Comparison of ENCODE assay signal across 11 cellular contexts in genomic region chrX:71107762-71108360, GRCh38. TPM values are rescaled to one million over a fixed set of nuclear protein-coding genes. Genes with fewer than 3 reads are reported as not detected.
DNase-seq lines count a peak whose midpoint lies in the region; ATAC-seq and TF ChIP-seq lines count a peak whose summit lies in the region.
"Had no signal": no experiment of that assay in that cellular context is flagged by ENCODE, and none has a peak within 500 bp of the region (broad histone marks: within the 10 kb centered on the region; RNA-seq: fewer than 3 reads in every experiment).

No MANE protein-coding gene starts in this region.

- peak overlapping the region; percentile 98 for H3K4me3 Mint-ChIP-seq in natural killer cell treated with Interleukin-12 subunit alpha and Interleukin-12 subunit beta and Interleukin-15 and Interleukin-18, amount 100 ng/mL, for 72 hours

- H3K36me3 Mint-ChIP-seq in natural killer cell treated with Interleukin-12 subunit alpha and Interleukin-12 subunit beta and Interleukin-15 and Interleukin-18, amount 100 ng/mL, for 72 hours, result peaks cover 25% of the 10 kb centered on the region

- CTCF ChIA-PET in GM10248 (lab: Yijun Ruan, JAX), result interaction anchor here (1.5 kb wide), 1 partner anchor 9 kb away, joined by 4 read pairs; no protein-coding TSS in a partner anchor

- POLR2A ChIA-PET in GM10248 (lab: Yijun Ruan, JAX), result no interaction called here

- no peaks in the 10 kb centered on the region for H3K9me3 Mint-ChIP-seq in natural killer cell treated with Interleukin-12 subunit alpha and Interleukin-12 subunit beta and Interleukin-15 and Interleukin-18, amount 100 ng/mL, for 72 hours

- H3K4me1 Mint-ChIP-seq in natural killer cell treated with Interleukin-12 subunit alpha and Interleukin-12 subunit beta and Interleukin-15 and Interleukin-18, amount 100 ng/mL, for 72 hours (ENCODE audit: low read depth in 2 of 2), result peaks cover 63 to 70% of the 10 kb centered on the region in 2 donors

- peak in 1 of 2 donors; percentile 41 for ATAC-seq in natural killer cell treated with Interleukin-12 subunit alpha and Interleukin-12 subunit beta and Interleukin-15 and Interleukin-18, amount 100 ng/mL, for 72 hours
- ATAC-seq in GM21576 (IDR thresholded peaks at IDR 0.05; ENCODE audit: unreplicated experiment) (no peak), HG03095 (IDR thresholded peaks at IDR 0.05; ENCODE audit: unreplicated experiment) (no peak)

- no peak for TF ChIP-seq CTCF in GM10248 (IDR thresholded peaks at IDR 0.05; ENCODE audit: control extremely low read depth, extremely low read depth, low read depth, missing control alignments)

- peaks cover 0 to 3% of the 10 kb centered on the region in 2 donors for H3K27me3 Mint-ChIP-seq in natural killer cell treated with Interleukin-12 subunit alpha and Interleukin-12 subunit beta and Interleukin-15 and Interleukin-18, amount 100 ng/mL, for 72 hours

- DNase-seq in GDM1 (lab: John Stamatoyannopoulos, UW), result peak; percentile 82
- DNase-seq in NOMO-1 (lab: John Stamatoyannopoulos, UW; ENCODE audit: unreplicated experiment in 2 of 2), result peak; percentile 33 to 62
- peak; percentile 30 for DNase-seq in activated naive CD4-positive, alpha-beta T cell treated with Interleukin-2 at 50 U/mL for 16 hours
- no peak for DNase-seq in natural killer cell treated with Interleukin-12 subunit alpha and Interleukin-12 subunit beta and Interleukin-15 and Interleukin-18, amount 100 ng/mL, for 72 hours (ENCODE audit: low spot score)
- DNase-seq in dedifferentiated amniotic fluid mesenchymal stem cell (ENCODE audit: extremely low spot score), result no peak
- no peak for DNase-seq in GM10248 (ENCODE audit: extremely low spot score)
- DNase-seq: NCI-H526 had no signal

- H3K27ac Mint-ChIP-seq in natural killer cell treated with Interleukin-12 subunit alpha and Interleukin-12 subunit beta and Interleukin-15 and Interleukin-18, amount 100 ng/mL, for 72 hours, result peak overlapping the region; percentile 91 to 98

RNA-seq across cellular contexts. Expression of gene CXorf65, which starts 1.3 kb away (rescaled TPM):
- 10 to 100 TPM; 18.0 to 28.1 TPM for total RNA-seq in natural killer cell treated with Interleukin-12 subunit alpha and Interleukin-12 subunit beta and Interleukin-15 and Interleukin-18, amount 100 ng/mL, for 72 hours
- total RNA-seq: Daoy, glomerular endothelial cell had no signal

RNA-seq across cellular contexts. Expression of gene IL2RG, which starts 3.5 kb away (rescaled TPM):
- total RNA-seq in natural killer cell treated with Interleukin-12 subunit alpha and Interleukin-12 subunit beta and Interleukin-15 and Interleukin-18, amount 100 ng/mL, for 72 hours, result 100 to 1,000 TPM; 241 to 512 TPM
- total RNA-seq: Daoy had no signal

RNA-seq across cellular contexts. Expression of gene MED12, which starts 10.5 kb away (rescaled TPM):
- 10 to 100 TPM; 68.5 to 72.9 TPM for total RNA-seq in natural killer cell treated with Interleukin-12 subunit alpha and Interleukin-12 subunit beta and Interleukin-15 and Interleukin-18, amount 100 ng/mL, for 72 hours

RNA-seq across cellular contexts. Expression of gene FOXO4, which starts 12.2 kb away (rescaled TPM):
- 10 to 100 TPM; 10.0 to 20.6 TPM for total RNA-seq in natural killer cell treated with Interleukin-12 subunit alpha and Interleukin-12 subunit beta and Interleukin-15 and Interleukin-18, amount 100 ng/mL, for 72 hours

RNA-seq across cellular contexts. Expression of gene NLGN3, which starts 36.8 kb away (rescaled TPM):
- 1 to 10 TPM in 1 of 2 donors, under 1 TPM in 1; 0.78 to 1.6 TPM for total RNA-seq in natural killer cell treated with Interleukin-12 subunit alpha and Interleukin-12 subunit beta and Interleukin-15 and Interleukin-18, amount 100 ng/mL, for 72 hours
- total RNA-seq: Daoy had no signal

Comparison
In these comparisons a context has a peak if more than half of its experiments do, and no peak if none do; other contexts are left out.
1. DNase-seq: peak in GDM1 (single experiment), NOMO-1 (2 of 2) and activated naive CD4-positive, alpha-beta T cell treated with Interleukin-2 at 50 U/mL for 16 hours (single experiment); none in natural killer cell treated with Interleukin-12 subunit alpha and Interleukin-12 subunit beta and Interleukin-15 and Interleukin-18, amount 100 ng/mL, for 72 hours (single experiment), dedifferentiated amniotic fluid mesenchymal stem cell (single experiment) and GM10248 (single experiment).